ENCODE assay signal across 8 cellular contexts in the genomic region with DNA sequence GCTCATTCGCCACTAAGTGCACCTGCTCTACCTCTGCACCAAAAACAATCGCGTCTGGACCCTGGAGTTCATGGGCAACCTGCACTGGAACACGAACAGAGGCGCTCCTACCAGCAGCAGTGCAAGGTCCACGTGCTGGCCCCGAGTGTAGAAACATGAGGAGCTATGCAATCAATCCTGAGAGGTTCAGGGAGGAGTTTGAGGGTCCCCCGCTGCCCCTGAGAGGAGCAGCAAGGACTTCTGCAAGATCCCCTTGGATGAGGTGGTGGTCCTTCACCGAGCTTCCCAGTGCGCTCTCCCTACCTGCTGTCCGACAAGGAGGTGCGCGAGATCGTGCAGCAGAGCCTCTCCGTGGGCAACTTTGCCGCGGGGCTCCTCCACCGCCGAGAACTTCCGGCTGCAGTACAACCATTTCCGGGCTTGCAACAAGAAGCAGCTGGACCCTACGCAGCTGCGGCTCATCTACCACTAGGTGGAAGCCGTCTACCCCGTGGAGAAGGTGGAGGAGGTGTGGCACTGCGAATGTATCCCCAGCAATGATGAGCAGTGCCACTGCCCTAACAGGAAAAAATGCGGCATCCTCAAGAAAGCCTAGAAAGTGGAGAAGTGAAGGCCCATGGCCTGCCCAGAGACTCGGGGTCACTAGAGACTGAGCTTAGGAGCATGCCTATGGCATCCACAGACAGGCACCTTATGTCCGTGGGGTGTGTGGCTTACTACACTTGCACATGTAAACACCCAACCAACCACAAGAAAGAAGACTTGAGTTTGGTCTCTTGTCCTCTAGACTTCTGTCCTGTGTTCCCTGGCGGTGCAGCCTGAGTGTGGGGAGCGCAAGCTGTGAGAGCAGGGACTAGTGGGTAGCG. TPM values are rescaled to one million over a fixed set of nuclear protein-coding genes. Genes with fewer than 3 reads are reported as not detected.
DNase-seq lines count a peak whose midpoint lies in the region; ATAC-seq, FAIRE-seq and TF ChIP-seq lines count a peak whose summit lies in the region.
"Not testable (repeated sequence)": the region's sequence is repeated elsewhere in the genome, so short reads cannot be mapped to it uniquely, and the experiment has no call there.

No MANE protein-coding gene starts in this region.

- not testable (repeated sequence) for H3K36me3 ChIP-seq in K562 (ENCODE audit: control insufficient read depth, insufficient read depth, low read length)

- peaks cover 0 to 16% of the 10 kb centered on the region in 2 experiments; a peak in 3 of 5 replicates for H3K4me1 ChIP-seq in K562 (replicated peaks in 1 of 2; ENCODE audit: control insufficient read depth in 2 of 2, insufficient read depth in 2 of 2, low read length in 2 of 2)

- TSS peak; percentile 58 for BruUV-seq in K562 (replicated peaks; lab: Mats Ljungman, UMichigan)

- FAIRE-seq in K562 (lab: Jason Lieb, UNC), result peak; percentile 83

- not testable (repeated sequence) for H3K27me3 ChIP-seq in K562 (ENCODE audit: control insufficient read depth in 2 of 2, insufficient read depth in 2 of 2, low read length in 2 of 2)

- not testable (repeated sequence) for H3K9me1 ChIP-seq in K562 (ENCODE audit: control insufficient read depth, insufficient read depth, low read length)

- not testable (repeated sequence) for H3K9me3 ChIP-seq in K562 (replicated peaks; ENCODE audit: control insufficient read depth, insufficient read depth, low read depth, low read length)

- peak overlapping the region; percentile 45 to 88 for H3K9ac ChIP-seq in K562 (ENCODE audit: insufficient read depth in 1 of 2, low read depth in 2 of 2, low read length in 2 of 2)

- peak overlapping the region; percentile 32; the same call in 1 of the 3 replicates for H3K27ac ChIP-seq in K562 (ENCODE audit: extremely low read depth, low read depth, low read length)

- TF ChIP-seq CTCF in WI38 (IDR thresholded peaks at IDR 0.05; ENCODE audit: low read depth, low read length) (peak; percentile 44), K562 (IDR thresholded peaks at IDR 0.05 in 2 of 3, conservative IDR thresholded peaks at IDR 0.05 in 1 of 3; ENCODE audit: insufficient read depth in 2 of 3, low read depth in 1 of 3, low read length in 3 of 3) (peak; percentile 73 to 79 (median 73))

- TF ChIP-seq EP300 in K562 (IDR thresholded peaks at IDR 0.05; ENCODE audit: low read length), result not testable (repeated sequence)

- POLR2A ChIA-PET in K562 (lab: Yijun Ruan, JAX), result interaction anchor here (0.6 to 1.8 kb wide), 7 partner anchors 13 to 841 kb away, joined by 3 to 7 read pairs (median 3); no protein-coding TSS in a partner anchor

- CTCF ChIA-PET in K562 (lab: Yijun Ruan, JAX; ENCODE audit: low intra/inter-chr PET ratio), result not testable (repeated sequence)

- ATAC-seq in GM19351 (IDR thresholded peaks at IDR 0.05; ENCODE audit: unreplicated experiment) (peak; percentile 96), HG03097 (IDR thresholded peaks at IDR 0.05; ENCODE audit: low FRiP score, unreplicated experiment) (peak; percentile 97), K562 (peak; percentile 91)

- peak overlapping the region; percentile 93 for H3K4me2 ChIP-seq in K562 (ENCODE audit: insufficient read depth, low read length)

- peaks cover 39% of the 10 kb centered on the region; the same call in 2 of the 3 replicates for H3K79me2 ChIP-seq in K562 (ENCODE audit: control insufficient read depth, insufficient read depth, low read length)

- not testable (repeated sequence) for H4K20me1 ChIP-seq in K562 (replicated peaks; ENCODE audit: control insufficient read depth, insufficient read depth, low read length)

- peak; percentile 62 for TF ChIP-seq POLR2A in K562 (conservative IDR thresholded peaks at IDR 0.05)

- in situ Hi-C loops in Caki2 (cut with HindIII; ENCODE audit: low pct_unique_long_range_greater_than_20kb, low sequenced_read_pairs); K562 (cut with MboI): not testable (repeated sequence)

- 14% methylated on average over 29 of the region's 32 CpGs for WGBS in K562 (ENCODE audit: insufficient coverage, low coverage, missing lambda C conversion rate)

- peak overlapping the region; percentile 58 for H3K4me3 ChIP-seq in WI38 (ENCODE audit: low read depth, low read length)
- peak overlapping the region; percentile 55 for H3K4me3 ChIP-seq in K562

- peak overlapping the region; percentile 98 for H2AFZ ChIP-seq in K562 (ENCODE audit: low read depth, low read length)

- peak; percentile 28 to 66; a peak in 2 of 4 replicates for TF ChIP-seq RAD21 in K562 (CRISPR knock-in tag; conservative IDR thresholded peaks at IDR 0.05 in 1 of 2, IDR thresholded peaks at IDR 0.05 in 1 of 2)

- intact Hi-C loops in K562 (cut with micrococcal nuclease), result not testable (repeated sequence)

- DNase-seq in Caki2 (ENCODE audit: low read depth) (peak; percentile 75), NCI-H2081 (lab: John Stamatoyannopoulos, UW) (peak; percentile 73 to 84), K562 (ENCODE audit: extremely low read depth in 1 of 4, low spot score in 3 of 4) (peak; percentile 40 to 88 (median 55)), kidney tubule cell (ENCODE audit: low spot score) (peak; percentile 46)
- peak; percentile 43 to 48 for DNase-seq in stimulated activated CD8-positive, alpha-beta memory T cell treated with anti-CD3 and anti-CD28 coated beads, Interleukin-15, amount 100 ng/mL, for 48 hours (ENCODE audit: low read depth in 2 of 2)

TF ChIP-seq in K562, 482 proteins besides CTCF, POLR2A, EP300 and RAD21 (continues in another document):
- TF ChIP-seq, protein P1, sequence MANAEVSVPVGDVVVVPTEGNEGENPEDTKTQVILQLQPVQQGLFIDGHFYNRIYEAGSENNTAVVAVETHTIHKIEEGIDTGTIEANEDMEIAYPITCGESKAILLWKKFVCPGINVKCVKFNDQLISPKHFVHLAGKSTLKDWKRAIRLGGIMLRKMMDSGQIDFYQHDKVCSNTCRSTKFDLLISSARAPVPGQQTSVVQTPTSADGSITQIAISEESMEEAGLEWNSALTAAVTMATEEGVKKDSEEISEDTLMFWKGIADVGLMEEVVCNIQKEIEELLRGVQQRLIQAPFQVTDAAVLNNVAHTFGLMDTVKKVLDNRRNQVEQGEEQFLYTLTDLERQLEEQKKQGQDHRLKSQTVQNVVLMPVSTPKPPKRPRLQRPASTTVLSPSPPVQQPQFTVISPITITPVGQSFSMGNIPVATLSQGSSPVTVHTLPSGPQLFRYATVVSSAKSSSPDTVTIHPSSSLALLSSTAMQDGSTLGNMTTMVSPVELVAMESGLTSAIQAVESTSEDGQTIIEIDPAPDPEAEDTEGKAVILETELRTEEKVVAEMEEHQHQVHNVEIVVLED (CRISPR knock-in tag; IDR thresholded peaks at IDR 0.05), result 0 out of 2 replicates have a peak, but pooled peaks have one; percentile 19

RNA-seq across cellular contexts. Expression of a gene that starts 36.3 kb away (rescaled TPM):
- total RNA-seq in Caki2 (2014; rRNA removed; shearing (Covaris generic); ENCODE audit: low replicate concordance), result 52.0 and 54.6 TPM in 2 replicates
- total RNA-seq in K562 (2011; cell fraction: chromatin; rRNA removed; ENCODE audit: low replicate concordance), result 267 and 295 TPM in 2 replicates
- total RNA-seq in K562 (2011; cell fraction: nucleolus; rRNA removed), result 202 and 204 TPM in 2 replicates
- 277 and 388 TPM in 2 replicates for total RNA-seq in K562 (2011; cell fraction: nucleoplasm; rRNA removed)
- 187 and 232 TPM in 2 replicates for total RNA-seq in K562 (2014; rRNA removed)
- total RNA-seq in K562 (2014; rRNA removed; fragmentation: Illumina TruSeq; extraction: Trizol), result 82.2 and 82.5 TPM in 2 replicates
- 82.3 and 83.8 TPM in 2 replicates for total RNA-seq in K562 (2015; rRNA removed; fragmentation: Illumina TruSeq; extraction: Trizol)
- 91.8 and 94.0 TPM in 2 replicates for total RNA-seq in K562 (2021)
- 69.8 and 89.6 TPM in 2 replicates for polyA plus RNA-seq in K562 (2011; rRNA removed)
- polyA plus RNA-seq in K562 (2011; cell fraction: cytosol; rRNA removed), result 58.5 and 88.3 TPM in 2 replicates
- polyA plus RNA-seq in K562 (2011; cell fraction: nucleus; rRNA removed), result 74.4 and 107 TPM in 2 replicates
- 27.2 and 40.1 TPM in 2 replicates for polyA plus RNA-seq in K562 (2012)
- polyA plus RNA-seq in K562 (2014; fragmentation: Illumina TruSeq; extraction: Trizol), result 61.5 and 69.7 TPM in 2 replicates
- 10 to 100 TPM; 22.6 to 25.3 TPM for polyA plus RNA-seq in K562 (2014; fragmentation: Nextera tagmentation; extraction: Ambion mirVana)
- polyA plus RNA-seq in K562 (2014; rRNA removed), result 63.2 and 82.2 TPM in 2 replicates
- polyA minus RNA-seq in K562 (2011; rRNA and poly(A)+ RNA removed), result 116 and 125 TPM in 2 replicates
- 75.6 and 79.4 TPM in 2 replicates for polyA minus RNA-seq in K562 (2011; cell fraction: cytosol; rRNA and poly(A)+ RNA removed)
- 297 and 317 TPM in 2 replicates for polyA minus RNA-seq in K562 (2011; cell fraction: nucleus; rRNA and poly(A)+ RNA removed)

Comparison
In these comparisons a context has a peak if more than half of its experiments do, and no peak if none do; other contexts are left out.
1. Peak in every context shown above with its lines: DNase-seq, ATAC-seq, H3K4me3 ChIP-seq and H3K27ac ChIP-seq.